ENCODE assay signal across 30 cellular contexts in the genomic region with DNA sequence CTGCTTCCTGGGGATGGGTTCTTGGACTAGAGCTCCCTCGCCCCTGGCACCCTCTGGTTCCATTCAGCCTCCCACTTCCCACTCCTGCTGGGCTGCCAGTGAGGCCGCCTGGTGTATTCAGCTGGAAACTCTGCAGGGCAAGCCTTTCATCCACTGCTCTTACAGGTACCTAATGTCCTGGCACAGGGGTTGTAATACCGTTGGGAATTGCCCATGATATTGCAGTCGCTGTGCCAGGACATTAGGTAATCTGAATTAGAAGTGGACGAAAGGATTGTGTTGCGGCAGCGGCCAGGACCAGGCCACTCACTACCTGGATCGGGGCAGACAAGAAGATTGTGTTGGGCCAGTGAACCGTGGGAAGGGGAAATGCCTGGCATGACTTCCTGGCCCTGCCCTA. TPM values are rescaled to one million over a fixed set of nuclear protein-coding genes. Genes with fewer than 3 reads are reported as not detected.
DNase-seq lines count a peak whose midpoint lies in the region; ATAC-seq, FAIRE-seq and TF ChIP-seq lines count a peak whose summit lies in the region.
"Had no signal": no experiment of that assay in that cellular context is flagged by ENCODE, and none has a peak within 500 bp of the region (broad histone marks: within the 10 kb centered on the region; RNA-seq: fewer than 3 reads in every experiment).

No MANE protein-coding gene starts in this region.

- CTCF ChIA-PET in HepG2 (lab: Yijun Ruan, JAX; ENCODE audit: low intra/inter-chr PET ratio, low total read pairs) = no interaction called here

- H3K18ac ChIP-seq in neuronal stem cell (ENCODE audit: low read length) = peak overlapping the region; percentile 36

- H4K20me1 ChIP-seq in HepG2 (ENCODE audit: insufficient read depth, low read length) = no peaks in the 10 kb centered on the region

- H2BK5ac ChIP-seq in neuronal stem cell (ENCODE audit: low read length) = peak overlapping the region; percentile 35

- TF ChIP-seq POLR2A in right lobe of liver (IDR thresholded peaks at IDR 0.05) = no peak
- TF ChIP-seq POLR2A in HepG2 (IDR thresholded peaks at IDR 0.05; ENCODE audit: insufficient read depth in 1 of 2, low read depth in 2 of 2, low read length in 2 of 2) = no peak

- no peak overlapping the region for H2BK15ac ChIP-seq in neuronal stem cell (ENCODE audit: low read length)

- 55% methylated on average over 9 of the region's 9 CpGs for WGBS in right lobe of liver (ENCODE audit: insufficient coverage, low coverage, low lambda C conversion rate, missing lambda C conversion rate)
- 47% methylated on average over 9 of the region's 9 CpGs for WGBS in HepG2 (ENCODE audit: low lambda C conversion rate)
- WGBS in neuronal stem cell (ENCODE audit: extremely low coverage in 2 of 2, insufficient read length in 2 of 2, insufficient replicate concordance in 1 of 2), 2 donors = no CpG with 5 or more reads among the region's 9 CpGs

- TF ChIP-seq CTCF in right lobe of liver (IDR thresholded peaks at IDR 0.05) (no peak), HepG2 (CRISPR knock-in tag; IDR thresholded peaks at IDR 0.05) (no peak), WERI-Rb-1 (IDR thresholded peaks at IDR 0.05; ENCODE audit: low read depth, low read length) (no peak)

- DNase-seq in right lobe of liver (peak in 1 of 3 donors; percentile 84), HepG2 (ENCODE audit: low spot score) (no peak), left cardiac atrium (no peak), neuronal stem cell (ENCODE audit: low spot score) (no peak), NCI-H748 treated with DMSO at 0.1 percent for 48 hours (lab: John Stamatoyannopoulos, UW) (no peak), WERI-Rb-1 (no peak), HuH-7.5 (ENCODE audit: low spot score) (no peak)
- DNase-seq: activated CD4-positive, alpha-beta memory T cell treated with anti-CD3 and anti-CD28 coated beads for 36 hours; activated CD4-positive, alpha-beta T cell treated with anti-CD3 and anti-CD28 coated beads for 1 hour; activated naive CD4-positive, alpha-beta T cell treated with Interleukin-2 at 50 U/mL for 16 hours; Calu3; DMS79 treated with DMSO at 0.1 percent for 48 hours; dorsolateral prefrontal cortex; hippocampal formation; left colon; mesenchymal stem cell; NCI-H1105; NCI-H187 treated with DMSO at 0.1 percent for 48 hours; NCI-H526 treated with DMSO at 0.1 percent for 48 hours; SIG-M5; sigmoid colon; stimulated activated CD4-positive, alpha-beta T cell treated with anti-CD3 and anti-CD28 coated beads, Interleukin-4, amount 100 ng/mL, for 1 hour had no signal

- H3K36me3 ChIP-seq in right lobe of liver (no peaks in the 10 kb centered on the region), HepG2 (replicated peaks in 1 of 2; ENCODE audit: control insufficient read depth in 1 of 2, insufficient read depth in 2 of 2, low read length in 2 of 2) (no peaks in the 10 kb centered on the region), neuronal stem cell (replicated peaks in 1 of 2; ENCODE audit: control insufficient read depth in 2 of 2, insufficient read depth in 2 of 2, low read length in 2 of 2) (no peaks in the 10 kb centered on the region), WERI-Rb-1 (no peaks in the 10 kb centered on the region)
- H3K36me3 ChIP-seq: sigmoid colon had no signal

- no peaks in the 10 kb centered on the region for H3K79me2 ChIP-seq in HepG2 (ENCODE audit: insufficient read depth, low read length)

- no TSS peak for BruUV-seq in HepG2 (replicated peaks; lab: Mats Ljungman, UMichigan)

- no peak for TF ChIP-seq RAD21 in HepG2 (CRISPR knock-in tag; IDR thresholded peaks at IDR 0.05)

- H3K4me3 ChIP-seq in right lobe of liver (no peak overlapping the region), HepG2 (replicated peaks in 1 of 3; ENCODE audit: insufficient read depth in 1 of 3, low read depth in 2 of 3, low read length in 3 of 3) (no peak overlapping the region), neuronal stem cell (ENCODE audit: low read length in 2 of 2) (no peak overlapping the region), WERI-Rb-1 (ENCODE audit: low read depth, low read length) (no peak overlapping the region)
- H3K4me3 ChIP-seq: body of pancreas, dorsolateral prefrontal cortex, K562, sigmoid colon had no signal

- H3K4me2 ChIP-seq in HepG2 (ENCODE audit: low read depth, low read length) (no peak overlapping the region), neuronal stem cell (ENCODE audit: insufficient read depth, low read length, poor library complexity, severe bottlenecking) (no peak overlapping the region)

- intact Hi-C loops in right lobe of liver (cut with DNase I) (no loop called here), HepG2 (cut with micrococcal nuclease; ENCODE audit: unreplicated experiment) (no loop called here), left cardiac atrium (cut with DNase I) (no loop called here)

- H3K9me3 ChIP-seq in right lobe of liver = no peaks in the 10 kb centered on the region
- no peaks in the 10 kb centered on the region for H3K9me3 ChIP-seq in HepG2 (ENCODE audit: low read length)
- H3K9me3 ChIP-seq in neuronal stem cell (replicated peaks in 1 of 2; ENCODE audit: control insufficient read depth in 2 of 2, insufficient read depth in 1 of 2, low read depth in 1 of 2, low read length in 2 of 2) = no peaks in the 10 kb centered on the region
- H3K9me3 ChIP-seq in WERI-Rb-1 (ENCODE audit: severe bottlenecking) = no peaks in the 10 kb centered on the region
- H3K9me3 ChIP-seq: body of pancreas, sigmoid colon had no signal

- no peak overlapping the region for H3K14ac ChIP-seq in neuronal stem cell (ENCODE audit: low read length)

- H2BK12ac ChIP-seq in neuronal stem cell (ENCODE audit: low read length) = no peak overlapping the region

- H4K8ac ChIP-seq in neuronal stem cell (ENCODE audit: low read depth, low read length) = no peak overlapping the region

- H3K27ac ChIP-seq in right lobe of liver (peak overlapping the region in 1 of 3 donors; percentile 33), HepG2 (ENCODE audit: extremely low read length, insufficient read depth, low read length) (no peak overlapping the region), neuronal stem cell (replicated peaks; ENCODE audit: low read length) (no peak overlapping the region), WERI-Rb-1 (no peak overlapping the region)
- H3K27ac ChIP-seq: body of pancreas had no signal

- FAIRE-seq in HepG2 (lab: Jason Lieb, UNC) = no peak
- FAIRE-seq: A204.1, endometrium, frontal cortex, H1, K562 had no signal

- no peaks in the 10 kb centered on the region for H3K79me1 ChIP-seq in neuronal stem cell (ENCODE audit: low read depth, low read length)

- H3K4ac ChIP-seq in neuronal stem cell (ENCODE audit: low read length) = no peak overlapping the region

- H3K9ac ChIP-seq in HepG2 (ENCODE audit: insufficient read depth, low read depth, low read length) (no peak overlapping the region), neuronal stem cell (ENCODE audit: low read depth, low read length, poor library complexity) (no peak overlapping the region)

- in situ Hi-C loops in HepG2 (cut with HindIII; ENCODE audit: extremely low pct_ligation_motif_present, low pct_unique_long_range_greater_than_20kb) = no loop called here

- no peak overlapping the region for H3K23ac ChIP-seq in neuronal stem cell (ENCODE audit: low read depth, low read length, poor library complexity)

- no peak for TF ChIP-seq EP300 in HepG2 (IDR thresholded peaks at IDR 0.05; ENCODE audit: low read depth in 2 of 2, low read length in 2 of 2)
- no peak for TF ChIP-seq EP300 in HepG2 (CRISPR knock-in tag; IDR thresholded peaks at IDR 0.05; ENCODE audit: borderline replicate concordance)

- H3K27me3 ChIP-seq in right lobe of liver (no peaks in the 10 kb centered on the region), HepG2 (ENCODE audit: control insufficient read depth in 1 of 2, insufficient read depth in 2 of 2, low read length in 2 of 2) (peaks cover 1 to 26% of the 10 kb centered on the region in 2 experiments; a peak in 2 of 5 replicates), neuronal stem cell (ENCODE audit: control insufficient read depth in 3 of 3, insufficient read depth in 3 of 3, low read depth in 1 of 3, low read length in 3 of 3) (peaks cover 0 to 8% (median 2%) of the 10 kb centered on the region in 3 experiments), WERI-Rb-1 (ENCODE audit: insufficient read depth, low read depth, severe bottlenecking) (no peaks in the 10 kb centered on the region)
- H3K27me3 ChIP-seq: body of pancreas, dorsolateral prefrontal cortex, sigmoid colon had no signal

- H2AK5ac ChIP-seq in neuronal stem cell (ENCODE audit: low read depth, low read length) = no peak overlapping the region

- POLR2A ChIA-PET in HepG2 (lab: Yijun Ruan, JAX) = no interaction called here

- H2AFZ ChIP-seq in HepG2 (ENCODE audit: low read length) (no peak overlapping the region), neuronal stem cell (ENCODE audit: low read length) (no peak overlapping the region)

- H3K4me1 ChIP-seq in right lobe of liver = no peaks in the 10 kb centered on the region
- no peaks in the 10 kb centered on the region for H3K4me1 ChIP-seq in HepG2 (ENCODE audit: insufficient read depth, low read length)
- peaks cover 5 to 10% of the 10 kb centered on the region in 2 donors for H3K4me1 ChIP-seq in neuronal stem cell (ENCODE audit: control insufficient read depth in 2 of 2, insufficient read depth in 1 of 2, low read depth in 1 of 2, low read length in 2 of 2)

- peak; percentile 63 to 90 (median 78) for ATAC-seq in right lobe of liver
- no peak for ATAC-seq in HepG2
- ATAC-seq in left cardiac atrium = peak; percentile 29 to 58
- no peak for ATAC-seq in GM18873 (IDR thresholded peaks at IDR 0.05; ENCODE audit: low FRiP score, unreplicated experiment)
- ATAC-seq: body of pancreas, K562, left colon, Panc1 had no signal

- no peak overlapping the region for H2BK120ac ChIP-seq in neuronal stem cell (ENCODE audit: low read depth, low read length)

- H4K91ac ChIP-seq in neuronal stem cell (ENCODE audit: low read depth, low read length, poor library complexity) = no peak overlapping the region

RNA-seq across cellular contexts. Expression of gene TMOD1, which starts 13.1 kb away (rescaled TPM):
- total RNA-seq in right lobe of liver (10 to 100 TPM in 4 of 6 experiments, 1 to 10 TPM in 2; 5.9 to 14.3 (median 12.7) TPM), HepG2 (2016; rRNA removed; fragmentation: Illumina TruSeq; extraction: Trizol) (0.04 TPM in 1 of 2 replicates, not detected in the other), left cardiac atrium (100 to 1,000 TPM; 142 to 149 TPM)
- not detected in 2 replicates for total RNA-seq in HepG2 (2016; cell fraction: cytosol; rRNA removed; fragmentation: Illumina TruSeq; extraction: Trizol; ENCODE audit: low read depth)
- 0.06 TPM in 1 of 2 replicates, not detected in the other for total RNA-seq in HepG2 (2016; cell fraction: insoluble cytoplasmic fraction; rRNA removed; fragmentation: Illumina TruSeq; extraction: Trizol)
- 0.07 TPM in 1 of 2 replicates, not detected in the other for total RNA-seq in HepG2 (2016; cell fraction: membrane; rRNA removed; fragmentation: Illumina TruSeq; extraction: Trizol)
- total RNA-seq in HepG2 (2016; cell fraction: nucleus; rRNA removed; fragmentation: Illumina TruSeq; extraction: Trizol) = 0.16 TPM in 1 of 2 replicates, not detected in the other
- 0.04 and 0.07 TPM in 2 replicates for polyA plus RNA-seq in HepG2 (2011; rRNA removed)
- 0.03 TPM in 2 replicates for polyA plus RNA-seq in HepG2 (2011; cell fraction: cytosol; rRNA removed)
- 0.05 TPM in 1 of 2 replicates, not detected in the other for polyA plus RNA-seq in HepG2 (2011; cell fraction: nucleus; rRNA removed)
- 0.31 and 0.40 TPM in 2 replicates for polyA plus RNA-seq in HepG2 (2012)
- 0.09 TPM in 1 of 2 replicates, not detected in the other for polyA plus RNA-seq in HepG2 (2016; cell fraction: cytosol; fragmentation: Illumina TruSeq; extraction: Trizol; ENCODE audit: low read depth)
- polyA plus RNA-seq in HepG2 (2016; cell fraction: insoluble cytoplasmic fraction; fragmentation: Illumina TruSeq; extraction: Trizol; ENCODE audit: low read depth) = 0.19 TPM in 1 of 2 replicates, not detected in the other
- polyA plus RNA-seq in HepG2 (2016; cell fraction: membrane; fragmentation: Illumina TruSeq; extraction: Trizol; ENCODE audit: low read depth) = 0.06 and 0.07 TPM in 2 replicates
- 0.13 TPM in 1 of 2 replicates, not detected in the other for polyA plus RNA-seq in HepG2 (2016; cell fraction: nucleus; fragmentation: Illumina TruSeq; extraction: Trizol; ENCODE audit: insufficient read depth, low read depth)
- 0.98 TPM in 1 of 2 replicates, not detected in the other for polyA minus RNA-seq in HepG2 (2011; rRNA and poly(A)+ RNA removed; ENCODE audit: low replicate concordance)
- polyA minus RNA-seq in HepG2 (2011; cell fraction: cytosol; rRNA and poly(A)+ RNA removed) = not detected in 2 replicates
- not detected in 2 replicates for polyA minus RNA-seq in HepG2 (2011; cell fraction: nucleus; rRNA and poly(A)+ RNA removed)
- polyA plus RNA-seq in neuronal stem cell (2013, experiment 1 of 2) = 0.15 TPM
- 0.21 TPM for polyA plus RNA-seq in neuronal stem cell (2013, experiment 2 of 2)

Comparison
In these comparisons a context has a peak if more than half of its experiments do, and no peak if none do; other contexts are left out.
1. ATAC-seq: peak in right lobe of liver (4 of 4) and left cardiac atrium (2 of 2); none in HepG2 (single experiment) and GM18873 (single experiment).
2. RNA of gene TMOD1, which starts 13.1 kb away (total RNA-seq): 142 to 149 TPM in left cardiac atrium; 5.9 to 14.3 TPM in right lobe of liver and 0.04 to 0.16 TPM in HepG2; every median in the first group is over 4 times any median in the second.